In genomic region chr3:38549486-38549885, GRCh38 we compare ENCODE assay signal across 20 cellular contexts. TPM values are rescaled to one million over a fixed set of nuclear protein-coding genes. Genes with fewer than 3 reads are reported as not detected.
DNase-seq lines count a peak whose midpoint lies in the region; FAIRE-seq and TF ChIP-seq lines count a peak whose summit lies in the region.
"Had no signal": no experiment of that assay in that cellular context is flagged by ENCODE, and none has a peak within 500 bp of the region (broad histone marks: within the 10 kb centered on the region; RNA-seq: fewer than 3 reads in every experiment).

No MANE protein-coding gene starts in this region.

- H3K4me3 ChIP-seq in kidney (ENCODE audit: low read length in 2 of 2) (no peak overlapping the region), stomach (no peak overlapping the region), Caco-2 (ENCODE audit: low read depth, low read length) (no peak overlapping the region), uterus (no peak overlapping the region)
- H3K4me3 ChIP-seq: BLaER1 treated with 17β-estradiol and CSF1 and Interleukin-3, amounts not matched to agents 10 nM and 100 nM; GM12878; GM23338; K562 had no signal

- intact Hi-C loops in activated CD4-positive, alpha-beta memory T cell treated with anti-CD3 and anti-CD28 coated beads for 36 hours (cut with micrococcal nuclease): no loop called here
- intact Hi-C loops in kidney (cut with DNase I): no loop called here
- intact Hi-C loops in stomach (cut with DNase I; ENCODE audit: low total_unique reads): no loop called here
- intact Hi-C loops in Caco-2 (cut with micrococcal nuclease; ENCODE audit: unreplicated experiment): no loop called here
- intact Hi-C loops in uterus (cut with DNase I; ENCODE audit: low total_unique reads): no loop called here

- peak; percentile 2 for DNase-seq in activated CD4-positive, alpha-beta memory T cell treated with anti-CD3 and anti-CD28 coated beads for 36 hours
- DNase-seq in activated CD8-positive, alpha-beta memory T cell treated with anti-CD3 and anti-CD28 coated beads, Interleukin-2, amount 50 U/mL, for 48 hours: peak; percentile 28
- DNase-seq in kidney (peak; percentile 37), stomach (peak; percentile 22), Caco-2 (no peak), uterus (no peak), KBM-7 (no peak)
- DNase-seq: DMS53; EL; HCEC 1CT; NCI-H1105 treated with DMSO at 0.1 percent for 48 hours; NCI-H1694 treated with DMSO at 0.1 percent for 48 hours; NK-92 treated with Interleukin-12 subunit alpha and Interleukin-12 subunit beta, amount 100 ng/mL, for 24 hours; OCI-M1; SHP77 treated with DMSO at 0.1 percent for 48 hours had no signal

- no peak for FAIRE-seq in kidney (lab: Jason Lieb, UNC)
- FAIRE-seq: GM12878, K562 had no signal

- H3K4me1 Mint-ChIP-seq in activated CD4-positive, alpha-beta memory T cell treated with anti-CD3 and anti-CD28 coated beads for 36 hours (ENCODE audit: low read depth): no peaks in the 10 kb centered on the region
- no peaks in the 10 kb centered on the region for H3K4me1 Mint-ChIP-seq in Caco-2 (ENCODE audit: low read depth, unreplicated experiment)

- CTCF ChIA-PET in activated CD4-positive, alpha-beta memory T cell treated with anti-CD3 and anti-CD28 coated beads for 36 hours (lab: Charles Lee): no interaction called here
- CTCF ChIA-PET in Caco-2 (lab: Charles Lee): no interaction called here

- H3K9me3 ChIP-seq in kidney (ENCODE audit: control insufficient read depth in 1 of 2, low read length in 2 of 2) (no peaks in the 10 kb centered on the region), stomach (peaks cover 0 to 8% (median 6%) of the 10 kb centered on the region in 4 donors), Caco-2 (no peaks in the 10 kb centered on the region), uterus (no peaks in the 10 kb centered on the region)

- WGBS in stomach, 5 donors: 78 to 90% (median 83%) methylated on average over 7 of the region's 7 CpGs

- H3K27me3 ChIP-seq in stomach (no peaks in the 10 kb centered on the region), Caco-2 (replicated peaks; ENCODE audit: control insufficient read depth, insufficient read depth, low read length) (no peaks in the 10 kb centered on the region; the same call in 1 of the 2 replicates), uterus (no peaks in the 10 kb centered on the region)
- H3K27me3 ChIP-seq: BLaER1 treated with 17β-estradiol and CSF1 and Interleukin-3, amounts not matched to agents 10 nM and 100 nM had no signal

- BruUV-seq in Caco-2 (replicated peaks; lab: Mats Ljungman, UMichigan): no TSS peak

- H3K4me3 Mint-ChIP-seq in activated CD4-positive, alpha-beta memory T cell treated with anti-CD3 and anti-CD28 coated beads for 36 hours: no peak overlapping the region
- no peak overlapping the region for H3K4me3 Mint-ChIP-seq in Caco-2 (ENCODE audit: unreplicated experiment)
- H3K4me3 Mint-ChIP-seq: CD8-positive, alpha-beta T cell; GM23338 had no signal

- no peak for TF ChIP-seq EP300 in stomach (IDR thresholded peaks at IDR 0.05)

- H3K27ac ChIP-seq in kidney (ENCODE audit: low read depth in 2 of 2, low read length in 2 of 2) (no peak overlapping the region), stomach (no peak overlapping the region), uterus (no peak overlapping the region)
- H3K27ac ChIP-seq: BLaER1 treated with 17β-estradiol and CSF1 and Interleukin-3, amounts not matched to agents 10 nM and 100 nM had no signal

- in situ Hi-C loops in KBM-7 (cut with MboI; ENCODE audit: low pct_unique_long_range_greater_than_20kb, low sequenced_read_pairs): no loop called here

- TF ChIP-seq POLR2A in stomach (IDR thresholded peaks at IDR 0.05) (no peak), uterus (IDR thresholded peaks at IDR 0.05) (no peak)

- no peak overlapping the region for H3K9ac ChIP-seq in kidney (ENCODE audit: low read length in 2 of 2)
- H3K9ac ChIP-seq: BLaER1 treated with 17β-estradiol and CSF1 and Interleukin-3, amounts not matched to agents 10 nM and 100 nM had no signal

- H3K36me3 Mint-ChIP-seq in activated CD4-positive, alpha-beta memory T cell treated with anti-CD3 and anti-CD28 coated beads for 36 hours: no peaks in the 10 kb centered on the region
- H3K36me3 Mint-ChIP-seq in Caco-2 (ENCODE audit: insufficient read depth, unreplicated experiment): no peaks in the 10 kb centered on the region
- H3K36me3 Mint-ChIP-seq: CD8-positive, alpha-beta T cell had no signal

- H3K36me3 ChIP-seq in kidney (ENCODE audit: control insufficient read depth in 1 of 2, insufficient read depth in 2 of 2, low read length in 2 of 2) (no peaks in the 10 kb centered on the region), stomach (no peaks in the 10 kb centered on the region), Caco-2 (ENCODE audit: control insufficient read depth, insufficient read depth, low read length) (no peaks in the 10 kb centered on the region), uterus (no peaks in the 10 kb centered on the region)
- H3K36me3 ChIP-seq: BLaER1 treated with 17β-estradiol and CSF1 and Interleukin-3, amounts not matched to agents 10 nM and 100 nM had no signal

- peaks cover 5% of the 10 kb centered on the region for H3K9me3 Mint-ChIP-seq in activated CD4-positive, alpha-beta memory T cell treated with anti-CD3 and anti-CD28 coated beads for 36 hours
- no peaks in the 10 kb centered on the region for H3K9me3 Mint-ChIP-seq in Caco-2 (ENCODE audit: unreplicated experiment)
- H3K9me3 Mint-ChIP-seq: GM23338 had no signal

- POLR2A ChIA-PET in activated CD4-positive, alpha-beta memory T cell treated with anti-CD3 and anti-CD28 coated beads for 36 hours (lab: Charles Lee): no interaction called here
- POLR2A ChIA-PET in Caco-2 (lab: Charles Lee): no interaction called here

- TF ChIP-seq CTCF in kidney (IDR thresholded peaks at IDR 0.05; ENCODE audit: borderline replicate concordance, extremely low read depth, insufficient read depth) (no peak), stomach (IDR thresholded peaks at IDR 0.05) (no peak), Caco-2 (IDR thresholded peaks at IDR 0.05; ENCODE audit: insufficient read depth in 1 of 2, low read depth in 1 of 2, low read length in 1 of 2, severe bottlenecking in 1 of 2, unreplicated experiment in 1 of 2) (no peak), uterus (IDR thresholded peaks at IDR 0.05) (no peak)

- no peaks in the 10 kb centered on the region for H3K27me3 Mint-ChIP-seq in activated CD4-positive, alpha-beta memory T cell treated with anti-CD3 and anti-CD28 coated beads for 36 hours
- peaks cover 25% of the 10 kb centered on the region for H3K27me3 Mint-ChIP-seq in Caco-2 (ENCODE audit: insufficient read depth, unreplicated experiment)

- no peaks in the 10 kb centered on the region for H3K4me1 ChIP-seq in kidney (ENCODE audit: control insufficient read depth in 1 of 2, insufficient read depth in 1 of 2, low read depth in 1 of 2, low read length in 2 of 2)
- no peaks in the 10 kb centered on the region for H3K4me1 ChIP-seq in stomach
- H3K4me1 ChIP-seq in Caco-2: no peaks in the 10 kb centered on the region
- no peaks in the 10 kb centered on the region for H3K4me1 ChIP-seq in uterus

- H3K27ac Mint-ChIP-seq in activated CD4-positive, alpha-beta memory T cell treated with anti-CD3 and anti-CD28 coated beads for 36 hours: no peak overlapping the region
- no peak overlapping the region for H3K27ac Mint-ChIP-seq in Caco-2 (ENCODE audit: unreplicated experiment)
- H3K27ac Mint-ChIP-seq: CD8-positive, alpha-beta T cell; GM23338 had no signal

RNA-seq across cellular contexts. Expression of gene EXOG, which starts 53.3 kb away (rescaled TPM):
- 10 to 100 TPM; 11.7 to 13.0 TPM for total RNA-seq in activated CD4-positive, alpha-beta memory T cell treated with anti-CD3 and anti-CD28 coated beads for 36 hours
- total RNA-seq in kidney (16.4 TPM), stomach (100 to 1,000 TPM in 1 of 5 donors, 10 to 100 TPM in 2, 1 to 10 TPM in 1, not detected in 1; 4.3 to 202 (median 35.8) TPM), Caco-2 (2022) (15.7 and 16.2 TPM in 2 replicates), uterus (10 to 100 TPM in 2 of 4 donors, 1 to 10 TPM in 2; 6.2 to 22.8 (median 13.8) TPM)
- polyA plus RNA-seq in kidney (ENCODE audit: insufficient read depth, low read depth, low replicate concordance) (5.5 TPM), stomach (1 to 10 TPM; 2.4 to 2.6 (median 2.4) TPM)

Comparison
In these comparisons a context has a peak if more than half of its experiments do, and no peak if none do; other contexts are left out.
1. DNase-seq: peak in activated CD4-positive, alpha-beta memory T cell treated with anti-CD3 and anti-CD28 coated beads for 36 hours (single experiment), activated CD8-positive, alpha-beta memory T cell treated with anti-CD3 and anti-CD28 coated beads, Interleukin-2, amount 50 U/mL, for 48 hours (single experiment), kidney (single experiment) and stomach (single experiment); none in Caco-2 (0 of 2), uterus (0 of 2) and KBM-7 (single experiment).